Comparison of ENCODE assay signal across 1 cellular context in the genomic region with DNA sequence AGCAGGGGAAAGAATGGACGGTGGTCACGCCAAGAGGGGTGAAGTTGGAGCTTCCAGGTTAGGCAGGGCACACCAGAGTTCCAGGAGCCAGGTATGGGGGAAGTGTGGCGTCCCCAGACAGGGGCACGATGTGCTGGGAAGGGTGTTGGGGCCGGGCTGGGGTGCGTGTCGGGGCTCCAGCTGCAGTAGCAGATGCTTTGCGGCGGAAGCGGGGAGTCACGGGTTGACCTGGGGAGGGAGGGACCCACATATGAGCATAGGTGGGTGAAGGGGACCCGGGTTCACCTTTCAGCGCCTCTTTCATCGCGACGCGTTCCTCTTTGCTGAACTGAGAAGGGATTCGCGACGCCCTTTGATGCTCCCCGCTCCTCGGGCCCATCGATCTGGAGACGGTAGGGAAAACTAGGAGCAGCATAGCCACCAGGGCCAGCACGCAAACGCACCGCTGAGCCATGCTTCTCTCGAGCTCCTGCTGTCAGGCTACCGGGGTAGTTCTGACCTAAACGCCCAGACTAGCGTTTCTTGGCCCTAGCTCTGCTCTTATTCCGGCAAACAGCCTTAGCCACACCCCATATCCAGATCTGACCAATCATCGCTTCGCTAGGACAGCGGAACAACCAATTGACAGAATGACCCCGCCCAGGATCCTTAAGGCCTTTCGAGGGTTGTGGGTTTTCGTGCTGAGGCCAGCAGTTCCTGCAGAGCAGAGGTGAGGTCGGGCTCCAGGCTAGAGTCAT.
TF ChIP-seq lines count a peak whose summit lies in the region.

A gene with protein sequence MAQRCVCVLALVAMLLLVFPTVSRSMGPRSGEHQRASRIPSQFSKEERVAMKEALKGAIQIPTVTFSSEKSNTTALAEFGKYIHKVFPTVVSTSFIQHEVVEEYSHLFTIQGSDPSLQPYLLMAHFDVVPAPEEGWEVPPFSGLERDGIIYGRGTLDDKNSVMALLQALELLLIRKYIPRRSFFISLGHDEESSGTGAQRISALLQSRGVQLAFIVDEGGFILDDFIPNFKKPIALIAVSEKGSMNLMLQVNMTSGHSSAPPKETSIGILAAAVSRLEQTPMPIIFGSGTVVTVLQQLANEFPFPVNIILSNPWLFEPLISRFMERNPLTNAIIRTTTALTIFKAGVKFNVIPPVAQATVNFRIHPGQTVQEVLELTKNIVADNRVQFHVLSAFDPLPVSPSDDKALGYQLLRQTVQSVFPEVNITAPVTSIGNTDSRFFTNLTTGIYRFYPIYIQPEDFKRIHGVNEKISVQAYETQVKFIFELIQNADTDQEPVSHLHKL (minus strand): TSS at position 514 of the 737 bp plus-strand sequence. CDS start 60 bp downstream, at position 454.

TF ChIP-seq in IMR-90, 13 proteins besides CTCF, POLR2A, EP300 and RAD21 (continued from another document):
- TF ChIP-seq BHLHE40 (IDR thresholded peaks at IDR 0.05; ENCODE audit: low read depth, low read length) (no peak), NFE2L2 (IDR thresholded peaks at IDR 0.05; ENCODE audit: low read depth, low read length) (no peak), MAFK (IDR thresholded peaks at IDR 0.05; ENCODE audit: low read depth, low read length) (no peak)
